Comparison of ENCODE assay signal across 10 cellular contexts in genomic region chr1:52825868-52826267, GRCh38. TPM values are rescaled to one million over a fixed set of nuclear protein-coding genes. Genes with fewer than 3 reads are reported as not detected.
A peak's percentile ranks its signal among the peaks of the same experiment; 100 is the strongest.
DNase-seq lines count a peak whose midpoint lies in the region; ATAC-seq lines count a peak whose summit lies in the region.
"Had no signal": no experiment of that assay in that cellular context is flagged by ENCODE, and none has a peak within 500 bp of the region (broad histone marks: within the 10 kb centered on the region; RNA-seq: fewer than 3 reads in every experiment).

No MANE protein-coding gene starts in this region.

- ATAC-seq in left colon = peak; percentile 37

- intact Hi-C loops in left colon (cut with DNase I, micrococcal nuclease) = no loop called here

- DNase-seq in NCI-H82 (lab: John Stamatoyannopoulos, UW) = peak; percentile 35
- DNase-seq in NCI-H82 treated with DMSO at 0.1 percent for 48 hours (lab: John Stamatoyannopoulos, UW; ENCODE audit: unreplicated experiment) = no peak
- DNase-seq in KBM-7 = peak; percentile 25
- DNase-seq in SK-MEL-5 (ENCODE audit: low read depth, low spot score) = peak; percentile 34
- no peak for DNase-seq in left colon
- no peak for DNase-seq in stimulated activated naive CD4-positive, alpha-beta T cell treated with Interleukin-2 at 50 U/mL for 16 hours (lab: John Stamatoyannopoulos, UW)
- no peak for DNase-seq in NCI-H2081 (lab: John Stamatoyannopoulos, UW)
- no peak for DNase-seq in NCI-H526 treated with DMSO at 0.1 percent for 48 hours (lab: John Stamatoyannopoulos, UW)
- DNase-seq: stimulated activated CD4-positive, alpha-beta T cell treated with anti-CD3 and anti-CD28 coated beads, Interleukin-2, amount 100 ng/mL, for 48 hours; T-helper 9 cell had no signal

- in situ Hi-C loops in KBM-7 (cut with MboI; ENCODE audit: low pct_unique_long_range_greater_than_20kb, low sequenced_read_pairs) (no loop called here), SK-MEL-5 (cut with HindIII; ENCODE audit: low pct_unique_long_range_greater_than_20kb, low sequenced_read_pairs) (no loop called here)

RNA-seq across cellular contexts. Expression of gene ZYG11A, which starts 16.7 kb away (rescaled TPM):
- not detected in 2 replicates for total RNA-seq in SK-MEL-5 (2014; rRNA removed; shearing (Covaris generic))
- polyA plus RNA-seq in SK-MEL-5 (2015; cell fraction: cytosol; rRNA removed) = not detected in 2 replicates
- polyA plus RNA-seq in SK-MEL-5 (2015; cell fraction: nucleus; rRNA removed) = not detected in 2 replicates
- total RNA-seq in left colon = under 1 TPM; 0.06 to 0.12 TPM

Comparison
In these comparisons a context has a peak if more than half of its experiments do, and no peak if none do; other contexts are left out.
1. DNase-seq: peak in NCI-H82 (single experiment), KBM-7 (single experiment) and SK-MEL-5 (single experiment); none in NCI-H82 treated with DMSO at 0.1 percent for 48 hours (single experiment), left colon (0 of 2), stimulated activated naive CD4-positive, alpha-beta T cell treated with Interleukin-2 at 50 U/mL for 16 hours (single experiment), NCI-H2081 (0 of 2) and NCI-H526 treated with DMSO at 0.1 percent for 48 hours (single experiment).